8 cellular contexts compared by ENCODE assay signal in genomic region chr1:206770531-206771352, GRCh38. TPM values are rescaled to one million over a fixed set of nuclear protein-coding genes. Genes with fewer than 3 reads are reported as not detected.
A peak's percentile ranks its signal among the peaks of the same experiment; 100 is the strongest.
DNase-seq lines count a peak whose midpoint lies in the region; ATAC-seq lines count a peak whose summit lies in the region.

Gene IL19 (plus strand): TSS chr1:206770773. CDS start chr1:206836663, 65,890 bp downstream.

- peak; percentile 24 for DNase-seq in AG20443 (ENCODE audit: low spot score)
- peak; percentile 86 for DNase-seq in SW480 (ENCODE audit: low spot score)
- peak; percentile 41 for DNase-seq in left ventricle myocardium superior
- DNase-seq in NCI-H2227 treated with DMSO at 0.1 percent for 48 hours (lab: John Stamatoyannopoulos, UW), result no peak
- no peak for DNase-seq in cerebellar cortex (ENCODE audit: low spot score)

- intact Hi-C loops in left ventricle myocardium superior (cut with micrococcal nuclease), result no loop called here

- ATAC-seq in GM18861 (IDR thresholded peaks at IDR 0.05; ENCODE audit: unreplicated experiment), result peak; percentile 30
- ATAC-seq in left ventricle myocardium superior, result peak; percentile 73
- ATAC-seq in GM21825 (IDR thresholded peaks at IDR 0.05; ENCODE audit: unreplicated experiment), result no peak
- no peak for ATAC-seq in HG02642 (IDR thresholded peaks at IDR 0.05; ENCODE audit: poor library complexity, unreplicated experiment)

RNA-seq across cellular contexts. Expression of gene IL19, which starts in this region (rescaled TPM):
- not detected for total RNA-seq in left ventricle myocardium superior

Comparison
In these comparisons a context has a peak if more than half of its experiments do, and no peak if none do; other contexts are left out.
1. Peak in DNase-seq and ATAC-seq in left ventricle myocardium superior; RNA of the gene not detected or under 1 TPM.
2. DNase-seq: peak in AG20443 (single experiment) and SW480 (single experiment); none in NCI-H2227 treated with DMSO at 0.1 percent for 48 hours (single experiment) and cerebellar cortex (single experiment).